ENCODE assay signal across 10 cellular contexts in the genomic region with DNA sequence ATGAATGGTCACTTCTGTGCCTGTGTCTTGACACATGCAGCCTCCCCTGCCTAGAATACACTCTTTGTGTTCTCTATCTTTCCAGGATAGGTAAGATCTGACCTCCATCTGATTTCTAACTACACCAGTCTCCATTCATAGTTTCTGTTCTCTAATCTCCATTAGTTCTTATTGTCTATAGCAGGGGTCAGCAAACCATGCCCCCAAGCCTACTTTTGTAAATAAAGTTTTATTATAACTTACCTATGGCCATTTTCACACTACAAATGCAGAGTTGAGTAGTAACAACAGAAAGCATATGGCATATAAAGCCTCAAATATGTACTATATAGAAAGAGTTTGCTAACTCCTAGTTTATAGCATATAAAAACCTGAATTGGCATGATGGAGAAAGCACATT.
"Had no signal": no experiment of that assay in that cellular context is flagged by ENCODE, and none has a peak within 500 bp of the region (broad histone marks: within the 10 kb centered on the region; RNA-seq: fewer than 3 reads in every experiment).

No MANE protein-coding gene starts in this region.

- H3K9ac ChIP-seq: KMS-11 had no signal

- H3K4me2 ChIP-seq: KMS-11 had no signal

- H3K4me3 Mint-ChIP-seq: H9 had no signal

- ATAC-seq: HepG2 had no signal

- DNase-seq: H9, HCEC 1CT, IMR-90, Karpas-422, KBM-7 had no signal

- FAIRE-seq: H1, H54, HepG2 had no signal

- H3K4me1 Mint-ChIP-seq: H9 had no signal

- H3K27ac ChIP-seq: HL-60, KMS-11 had no signal

- H3K27ac Mint-ChIP-seq: H9 had no signal

- H3K9me3 Mint-ChIP-seq: H9 had no signal
